ENCODE assay signal across 1 cellular context in genomic region chr1:11802973-11803885, GRCh38.
TF ChIP-seq lines count a peak whose summit lies in the region.

No MANE protein-coding gene starts in this region.

TF ChIP-seq in endothelial cell of umbilical vein, 7 proteins besides CTCF, POLR2A, EP300 and RAD21 (continued from another document):
- TF ChIP-seq MAX (IDR thresholded peaks at IDR 0.05; ENCODE audit: insufficient read depth, insufficient read length) = no peak
- TF ChIP-seq MYC (IDR thresholded peaks at IDR 0.05; ENCODE audit: low read depth, low read length) = no peak
- no peak for TF ChIP-seq FOS (IDR thresholded peaks at IDR 0.05; ENCODE audit: borderline replicate concordance, insufficient read depth, low read length)
- TF ChIP-seq POLR2AphosphoS5 (IDR thresholded peaks at IDR 0.05; ENCODE audit: insufficient read depth, low read depth, low read length) = peak; percentile 22
- no peak for TF ChIP-seq JUN (IDR thresholded peaks at IDR 0.05; ENCODE audit: borderline replicate concordance, insufficient read depth, insufficient read length, low read depth)
- TF ChIP-seq EZH2 (IDR thresholded peaks at IDR 0.05; ENCODE audit: borderline replicate concordance, low read depth, low read length, severe bottlenecking) = no peak
